ENCODE assay signal across 13 cellular contexts in genomic region chr21:25188639-25189038, GRCh38.
DNase-seq lines count a peak whose midpoint lies in the region; ATAC-seq and TF ChIP-seq lines count a peak whose summit lies in the region.
"Had no signal": no experiment of that assay in that cellular context is flagged by ENCODE, and none has a peak within 500 bp of the region (broad histone marks: within the 10 kb centered on the region; RNA-seq: fewer than 3 reads in every experiment).

No MANE protein-coding gene starts in this region.

- DNase-seq in GM12864 (ENCODE audit: low read depth) (peak; percentile 57), GOT3 (lab: John Stamatoyannopoulos, UW) (no peak), T1000 (lab: John Stamatoyannopoulos, UW) (no peak), gastrocnemius medialis (no peak), substantia nigra (lab: John Stamatoyannopoulos, UW) (no peak)
- DNase-seq: BE2C, cortex of kidney, NCI-H2029 had no signal

- H3K27ac ChIP-seq in gastrocnemius medialis: no peak overlapping the region
- no peak overlapping the region for H3K27ac ChIP-seq in substantia nigra (ENCODE audit: low read depth, low read length, poor library complexity, severe bottlenecking)
- H3K27ac ChIP-seq: prostate gland had no signal

- TF ChIP-seq CTCF in GM12864 (IDR thresholded peaks at IDR 0.05; ENCODE audit: low read depth, low read length, missing control alignments) (no peak), gastrocnemius medialis (IDR thresholded peaks at IDR 0.05 in 4 of 5, conservative IDR thresholded peaks at IDR 0.05 in 1 of 5) (no peak)

- intact Hi-C loops in gastrocnemius medialis (cut with DNase I; ENCODE audit: low total_unique reads): no loop called here

- ATAC-seq in GM19035 (IDR thresholded peaks at IDR 0.05; ENCODE audit: unreplicated experiment) (peak; percentile 78), HG02610 (IDR thresholded peaks at IDR 0.05; ENCODE audit: unreplicated experiment) (peak; percentile 90), HG03432 (IDR thresholded peaks at IDR 0.05; ENCODE audit: unreplicated experiment) (peak; percentile 87), gastrocnemius medialis (no peak)

- no peaks in the 10 kb centered on the region for H3K9me3 ChIP-seq in gastrocnemius medialis
- H3K9me3 ChIP-seq: BE2C, prostate gland had no signal

- H3K36me3 ChIP-seq in gastrocnemius medialis: no peaks in the 10 kb centered on the region
- H3K36me3 ChIP-seq: BE2C, prostate gland had no signal

- no peaks in the 10 kb centered on the region for H3K4me1 ChIP-seq in gastrocnemius medialis
- H3K4me1 ChIP-seq: BE2C, prostate gland had no signal

- in situ Hi-C loops in gastrocnemius medialis (cut with MboI; ENCODE audit: low sequenced_read_pairs in 4 of 4): no loop called here

- no peak for TF ChIP-seq POLR2A in gastrocnemius medialis (IDR thresholded peaks at IDR 0.05)

- no peaks in the 10 kb centered on the region for H3K27me3 ChIP-seq in gastrocnemius medialis
- H3K27me3 ChIP-seq: BE2C had no signal

- H3K4me3 ChIP-seq in GM12864 (ENCODE audit: low read depth, low read length): no peak overlapping the region
- no peak overlapping the region for H3K4me3 ChIP-seq in gastrocnemius medialis
- H3K4me3 ChIP-seq: lung, prostate gland had no signal

Comparison
In these comparisons a context has a peak if more than half of its experiments do, and no peak if none do; other contexts are left out.
1. ATAC-seq: peak in GM19035 (single experiment), HG02610 (single experiment) and HG03432 (single experiment); none in gastrocnemius medialis (0 of 2).